26 cellular contexts compared by ENCODE assay signal in genomic region chr5:17265041-17265440, GRCh38. TPM values are rescaled to one million over a fixed set of nuclear protein-coding genes. Genes with fewer than 3 reads are reported as not detected.
"Had no signal": no experiment of that assay in that cellular context is flagged by ENCODE, and none has a peak within 500 bp of the region (broad histone marks: within the 10 kb centered on the region; RNA-seq: fewer than 3 reads in every experiment).

No MANE protein-coding gene starts in this region.

- H3K36me3 ChIP-seq: Peyer's patch, SJCRH30 had no signal

- H3K27ac ChIP-seq: body of pancreas, RWPE1, SJCRH30 had no signal

- H3K27me3 Mint-ChIP-seq: activated CD8-positive, alpha-beta memory T cell treated with anti-CD3 and anti-CD28 coated beads, Interleukin-2, amount 10 ng/mL, durations not matched to agents 7 days and 5 days; activated naive CD4-positive, alpha-beta T cell treated with anti-CD3 and anti-CD28 coated beads, Interleukin-2, amount 50 U/mL, for 24 hours; activated T-cell treated with anti-CD3 and anti-CD28 coated beads, Interleukin-2, amount 50 U/mL, for 24 hours had no signal

- H3K4me3 Mint-ChIP-seq: activated CD8-positive, alpha-beta memory T cell treated with anti-CD3 and anti-CD28 coated beads, Interleukin-2, amount 10 ng/mL, durations not matched to agents 7 days and 5 days; activated naive CD4-positive, alpha-beta T cell treated with anti-CD3 and anti-CD28 coated beads, Interleukin-2, amount 50 U/mL, for 24 hours; activated T-cell treated with anti-CD3 and anti-CD28 coated beads, Interleukin-2, amount 50 U/mL, for 24 hours; activated T-helper 1 cell treated with anti-CD3 and anti-CD28 coated beads, Interleukin-12 subunit alpha, Interleukin-12 subunit beta, Interleukin-2, Interleukin-4 antibody, amounts not matched to agents 30 ng/mL and 10 ng/mL and 1 ng/mL, durations not matched to agents 14 hours and 24 hours and 36 hours; T-helper 1 cell treated with Interleukin-12 subunit alpha and Interleukin-12 subunit beta and Interleukin-4 antibody, amounts not matched to agents 30 μg/mL and 1 μg/mL, for 36 hours had no signal

- H3K9me3 ChIP-seq: body of pancreas, Peyer's patch, SJCRH30, SK-N-SH had no signal

- H3K4me3 ChIP-seq: body of pancreas, Peyer's patch, SJCRH30 had no signal

- H3K27me3 ChIP-seq: body of pancreas, Peyer's patch, SJCRH30 had no signal

- H3K4me1 Mint-ChIP-seq: activated CD8-positive, alpha-beta memory T cell treated with anti-CD3 and anti-CD28 coated beads, Interleukin-2, amount 10 ng/mL, durations not matched to agents 7 days and 5 days; activated naive CD4-positive, alpha-beta T cell treated with anti-CD3 and anti-CD28 coated beads, Interleukin-2, amount 50 U/mL, for 24 hours had no signal

- H3K4me1 ChIP-seq: body of pancreas, SJCRH30 had no signal

- H3K9ac ChIP-seq: SK-N-SH had no signal

- DNase-seq: activated CD4-positive, alpha-beta T cell treated with anti-CD3 and anti-CD28 coated beads for 48 hours; activated CD4-positive, alpha-beta T cell treated with anti-CD3 and anti-CD28 coated beads, Interleukin-2, amount 50 U/mL, for 4 hours; activated CD4-positive, CD25-positive, alpha-beta regulatory T cell treated with anti-CD3 and anti-CD28 coated beads, Interleukin-2, amount 50 U/mL, for 72 hours; activated CD8-positive, alpha-beta memory T cell treated with anti-CD3 and anti-CD28 coated beads, Interleukin-2, amount 10 ng/mL, durations not matched to agents 7 days and 5 days; activated effector memory CD4-positive, alpha-beta T cell treated with Interleukin-2 at 50 U/mL for 16 hours; activated naive CD4-positive, alpha-beta T cell; activated T-cell treated with anti-CD3 and anti-CD28 coated beads, Interleukin-2, amount 50 U/mL, for 24 hours; aorta; body of pancreas; central memory CD4-positive, alpha-beta T cell; Kasumi-1; NCI-H146; NCI-H2029; NCI-H2107; NCI-H345; NCI-H510A; NCI-H526 treated with DMSO at 0.1 percent for 48 hours; NCI-H82; Peyer's patch; Right ventricle myocardium superior; SJCRH30; SK-N-SH had no signal

- ATAC-seq: activated CD8-positive, alpha-beta memory T cell treated with anti-CD3 and anti-CD28 coated beads, Interleukin-2, amount 10 ng/mL, durations not matched to agents 7 days and 5 days; body of pancreas had no signal

- H3K36me3 Mint-ChIP-seq: activated CD8-positive, alpha-beta memory T cell treated with anti-CD3 and anti-CD28 coated beads, Interleukin-2, amount 10 ng/mL, durations not matched to agents 7 days and 5 days; activated naive CD4-positive, alpha-beta T cell treated with anti-CD3 and anti-CD28 coated beads, Interleukin-2, amount 50 U/mL, for 24 hours had no signal

- H3K27ac Mint-ChIP-seq: activated CD8-positive, alpha-beta memory T cell treated with anti-CD3 and anti-CD28 coated beads, Interleukin-2, amount 10 ng/mL, durations not matched to agents 7 days and 5 days; activated naive CD4-positive, alpha-beta T cell treated with anti-CD3 and anti-CD28 coated beads, Interleukin-2, amount 50 U/mL, for 24 hours; activated T-cell treated with anti-CD3 and anti-CD28 coated beads, Interleukin-2, amount 50 U/mL, for 24 hours; activated T-helper 1 cell treated with anti-CD3 and anti-CD28 coated beads, Interleukin-12 subunit alpha, Interleukin-12 subunit beta, Interleukin-2, Interleukin-4 antibody, amounts not matched to agents 30 ng/mL and 10 ng/mL and 1 ng/mL, durations not matched to agents 14 hours and 24 hours and 36 hours; T-helper 1 cell treated with Interleukin-12 subunit alpha and Interleukin-12 subunit beta and Interleukin-4 antibody, amounts not matched to agents 30 μg/mL and 1 μg/mL, for 36 hours had no signal

- H3K4me2 ChIP-seq: SK-N-SH had no signal

RNA-seq across cellular contexts. Expression of gene BASP1, which starts 47.6 kb away (rescaled TPM):
- total RNA-seq: SJCRH30 had no signal
